In the genomic region with DNA sequence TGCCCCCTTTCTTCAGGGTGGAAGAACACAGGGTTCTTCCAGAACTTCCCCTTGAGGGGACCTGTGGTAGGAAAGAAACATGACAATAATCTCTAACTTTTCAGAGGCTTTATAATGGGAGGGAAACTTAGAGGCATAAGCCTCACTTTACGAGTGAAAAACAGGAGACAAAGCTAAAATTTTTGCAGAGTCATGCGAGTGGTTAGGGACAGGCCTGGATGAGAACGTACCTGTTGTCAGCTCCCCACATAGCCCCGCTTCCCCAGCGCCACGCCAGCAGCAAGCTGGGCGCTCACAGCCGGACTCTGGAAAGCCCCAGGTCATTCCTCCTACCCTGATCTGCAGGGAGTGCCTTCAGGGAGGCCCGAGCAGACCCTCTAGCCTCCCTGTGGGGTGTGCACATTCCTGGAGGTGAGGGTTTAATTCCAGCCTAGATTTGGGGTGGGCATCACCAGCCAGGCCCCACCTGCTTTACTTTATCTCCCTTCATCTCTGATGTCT, we compare ENCODE assay signal across 16 cellular contexts. TPM values are rescaled to one million over a fixed set of nuclear protein-coding genes. Genes with fewer than 3 reads are reported as not detected.
A peak's percentile ranks its signal among the peaks of the same experiment; 100 is the strongest.
DNase-seq lines count a peak whose midpoint lies in the region; ATAC-seq, FAIRE-seq and TF ChIP-seq lines count a peak whose summit lies in the region.
"Had no signal": no experiment of that assay in that cellular context is flagged by ENCODE, and none has a peak within 500 bp of the region (broad histone marks: within the 10 kb centered on the region; RNA-seq: fewer than 3 reads in every experiment).

No MANE protein-coding gene starts in this region.

- no peak overlapping the region for H3K9ac ChIP-seq in HepG2 (ENCODE audit: insufficient read depth, low read depth, low read length)

- H3K36me3 ChIP-seq in HepG2 (replicated peaks in 1 of 2; ENCODE audit: control insufficient read depth in 1 of 2, insufficient read depth in 2 of 2, low read length in 2 of 2) (no peaks in the 10 kb centered on the region; a peak in 1 of 5 replicates), stomach (no peaks in the 10 kb centered on the region)
- H3K36me3 ChIP-seq: colonic mucosa, thoracic aorta had no signal

- peak overlapping the region; percentile 65 for H3K27ac Mint-ChIP-seq in activated CD4-positive, alpha-beta T cell treated with anti-CD3 and anti-CD28 coated beads for 36 hours
- H3K27ac Mint-ChIP-seq in T-cell = peak overlapping the region; percentile 57 to 82
- H3K27ac Mint-ChIP-seq: activated naive CD8-positive, alpha-beta T cell had no signal

- H4K20me1 ChIP-seq in HepG2 (ENCODE audit: insufficient read depth, low read length) = peaks cover 37% of the 10 kb centered on the region

- in situ Hi-C loops in HepG2 (cut with HindIII; ENCODE audit: extremely low pct_ligation_motif_present, low pct_unique_long_range_greater_than_20kb) = no loop called here

- no peak for ATAC-seq in activated CD4-positive, alpha-beta T cell treated with anti-CD3 and anti-CD28 coated beads for 36 hours
- ATAC-seq in T-cell (replicated peaks in 1 of 4) = no peak
- ATAC-seq in HepG2 = no peak

- FAIRE-seq in HepG2 (lab: Jason Lieb, UNC) (no peak), GM19239 (lab: Jason Lieb, UNC) (no peak)
- FAIRE-seq: D721Med, keratinocyte had no signal

- no peak overlapping the region for H3K4me2 ChIP-seq in HepG2 (ENCODE audit: low read depth, low read length)

- H3K4me3 Mint-ChIP-seq in activated CD4-positive, alpha-beta T cell treated with anti-CD3 and anti-CD28 coated beads for 36 hours = no peak overlapping the region
- H3K4me3 Mint-ChIP-seq in T-cell = peak overlapping the region in 1 of 3 donors; percentile 80
- H3K4me3 Mint-ChIP-seq: activated naive CD8-positive, alpha-beta T cell had no signal

- no peak overlapping the region for H3K27ac ChIP-seq in HepG2 (ENCODE audit: extremely low read length, insufficient read depth, low read length)
- peak overlapping the region; percentile 83 to 90 (median 85) for H3K27ac ChIP-seq in stomach

- H3K9me3 ChIP-seq in HepG2 (ENCODE audit: low read length) = no peaks in the 10 kb centered on the region
- H3K9me3 ChIP-seq in stomach = no peaks in the 10 kb centered on the region
- H3K9me3 ChIP-seq: colonic mucosa, thoracic aorta had no signal

- H3K4me1 ChIP-seq in HepG2 (ENCODE audit: insufficient read depth, low read length) (peaks cover 79% of the 10 kb centered on the region), stomach (peaks cover 52 to 86% (median 69%) of the 10 kb centered on the region in 4 donors)

- TF ChIP-seq CTCF in HepG2 (CRISPR knock-in tag; IDR thresholded peaks at IDR 0.05) = no peak
- TF ChIP-seq CTCF in stomach (IDR thresholded peaks at IDR 0.05) = no peak

- WGBS in HepG2 (ENCODE audit: low lambda C conversion rate) = 93% methylated on average over 9 of the region's 9 CpGs
- 73 to 89% (median 78%) methylated on average over 9 of the region's 9 CpGs for WGBS in stomach, 5 donors

- TF ChIP-seq RAD21 in HepG2 (CRISPR knock-in tag; IDR thresholded peaks at IDR 0.05) = no peak

- POLR2A ChIA-PET in activated CD4-positive, alpha-beta T cell treated with anti-CD3 and anti-CD28 coated beads for 36 hours (lab: Charles Lee) = no interaction called here
- POLR2A ChIA-PET in T-cell (lab: Charles Lee) (no interaction called here), HepG2 (lab: Yijun Ruan, JAX) (interaction anchor here (0.6 to 1.3 kb wide), 2 partner anchors 9 to 53 kb away, joined by 3 read pairs; no protein-coding TSS in a partner anchor)

- TF ChIP-seq EP300 in HepG2 (IDR thresholded peaks at IDR 0.05; ENCODE audit: low read depth in 2 of 2, low read length in 2 of 2) = no peak
- TF ChIP-seq EP300 in HepG2 (CRISPR knock-in tag; IDR thresholded peaks at IDR 0.05; ENCODE audit: borderline replicate concordance) = no peak
- no peak for TF ChIP-seq EP300 in stomach (IDR thresholded peaks at IDR 0.05)

- no peak for TF ChIP-seq POLR2A in HepG2 (IDR thresholded peaks at IDR 0.05; ENCODE audit: insufficient read depth in 1 of 2, low read depth in 2 of 2, low read length in 2 of 2)
- TF ChIP-seq POLR2A in stomach (IDR thresholded peaks at IDR 0.05) = no peak

- DNase-seq in activated CD4-positive, alpha-beta T cell treated with anti-CD3 and anti-CD28 coated beads for 36 hours = no peak
- DNase-seq in activated CD4-positive, alpha-beta T cell treated with anti-CD3 and anti-CD28 coated beads, Interleukin-2, amount 50 U/mL, for 4 hours = no peak
- DNase-seq in T-cell (no peak), HepG2 (ENCODE audit: low spot score) (no peak), stomach (no peak), GM19239 (ENCODE audit: insufficient read length, low spot score) (no peak), UCSD-AML1 (lab: John Stamatoyannopoulos, UW; ENCODE audit: unreplicated experiment) (no peak), DMS53 (lab: John Stamatoyannopoulos, UW) (no peak)
- DNase-seq: activated CD8-positive, alpha-beta memory T cell treated with anti-CD3 and anti-CD28 coated beads for 24 hours; colonic mucosa; NCI-H2029 treated with DMSO at 0.1 percent for 48 hours; NCI-H774 had no signal

- no peaks in the 10 kb centered on the region for H3K9me3 Mint-ChIP-seq in activated CD4-positive, alpha-beta T cell treated with anti-CD3 and anti-CD28 coated beads for 36 hours (ENCODE audit: low read depth)
- no peaks in the 10 kb centered on the region for H3K9me3 Mint-ChIP-seq in T-cell

- H3K27me3 Mint-ChIP-seq in activated CD4-positive, alpha-beta T cell treated with anti-CD3 and anti-CD28 coated beads for 36 hours = no peaks in the 10 kb centered on the region
- peaks cover 0 to 2% of the 10 kb centered on the region in 2 donors for H3K27me3 Mint-ChIP-seq in T-cell
- H3K27me3 Mint-ChIP-seq: activated naive CD8-positive, alpha-beta T cell had no signal

- no TSS peak for BruUV-seq in HepG2 (replicated peaks; lab: Mats Ljungman, UMichigan)

- H2AFZ ChIP-seq in HepG2 (ENCODE audit: low read length) = no peak overlapping the region

- H3K4me3 ChIP-seq in HepG2 (replicated peaks in 1 of 3; ENCODE audit: insufficient read depth in 1 of 3, low read depth in 2 of 3, low read length in 3 of 3) (no peak overlapping the region), stomach (no peak overlapping the region)
- H3K4me3 ChIP-seq: colonic mucosa, thoracic aorta had no signal

- H3K27me3 ChIP-seq in HepG2 (ENCODE audit: control insufficient read depth in 1 of 2, insufficient read depth in 2 of 2, low read length in 2 of 2) (no peaks in the 10 kb centered on the region), stomach (no peaks in the 10 kb centered on the region)
- H3K27me3 ChIP-seq: colonic mucosa had no signal

- peaks cover 96% of the 10 kb centered on the region for H3K79me2 ChIP-seq in HepG2 (ENCODE audit: insufficient read depth, low read length)

- intact Hi-C loops in activated CD4-positive, alpha-beta T cell treated with anti-CD3 and anti-CD28 coated beads for 36 hours (cut with DNase I, micrococcal nuclease) = loop anchor here (5.0 kb wide), 3 partner anchors 36 to 51 kb away; no protein-coding TSS in a partner anchor
- intact Hi-C loops in HepG2 (cut with micrococcal nuclease; ENCODE audit: unreplicated experiment) = no loop called here
- intact Hi-C loops in stomach (cut with DNase I; ENCODE audit: low total_unique reads) = no loop called here

- CTCF ChIA-PET in activated CD4-positive, alpha-beta T cell treated with anti-CD3 and anti-CD28 coated beads for 36 hours (lab: Charles Lee) = interaction anchor here (0.7 to 2.7 kb wide), 7 partner anchors 10 to 130 kb away, joined by 3 to 12 read pairs (median 6); a partner anchor contains a TSS
- CTCF ChIA-PET in T-cell (lab: Charles Lee) (interaction anchor here in 1 of 2 donors (0.5 to 2.3 kb wide), 2 partner anchors 49 to 198 kb away, joined by 3 to 8 read pairs; no protein-coding TSS in a partner anchor), HepG2 (lab: Yijun Ruan, JAX; ENCODE audit: low intra/inter-chr PET ratio, low total read pairs) (no interaction called here)

- peaks cover 44% of the 10 kb centered on the region for H3K4me1 Mint-ChIP-seq in activated CD4-positive, alpha-beta T cell treated with anti-CD3 and anti-CD28 coated beads for 36 hours
- H3K4me1 Mint-ChIP-seq in T-cell = peaks cover 43 to 49% (median 46%) of the 10 kb centered on the region in 3 donors

- H3K36me3 Mint-ChIP-seq in activated CD4-positive, alpha-beta T cell treated with anti-CD3 and anti-CD28 coated beads for 36 hours (ENCODE audit: low read depth) = no peaks in the 10 kb centered on the region
- H3K36me3 Mint-ChIP-seq in T-cell = no peaks in the 10 kb centered on the region
- H3K36me3 Mint-ChIP-seq: activated naive CD8-positive, alpha-beta T cell had no signal

TF ChIP-seq in HepG2, 621 proteins besides CTCF, POLR2A, EP300 and RAD21 (continues in another document):
- no peak for TF ChIP-seq RFX5 (IDR thresholded peaks at IDR 0.05; ENCODE audit: low read depth, low read length)
- TF ChIP-seq MAFK (conservative IDR thresholded peaks at IDR 0.05 in 1 of 2, IDR thresholded peaks at IDR 0.05 in 1 of 2; ENCODE audit: low read length in 2 of 2) = peak; percentile 11 to 14; a peak in 1 of 4 replicates

RNA-seq across cellular contexts. Expression of a gene that starts 53.6 kb away (rescaled TPM):
- total RNA-seq in activated CD4-positive, alpha-beta T cell treated with anti-CD3 and anti-CD28 coated beads for 36 hours = under 1 TPM in 1 of 2 experiments, not detected in 1; 0.21 TPM
- total RNA-seq in T-cell = under 1 TPM in 3 of 5 donors, not detected in 2; 0.13 to 0.47 (median 0.26) TPM
- total RNA-seq in HepG2 (2016; rRNA removed; fragmentation: Illumina TruSeq; extraction: Trizol) = 9.1 and 9.3 TPM in 2 replicates
- 0.62 and 0.71 TPM in 2 replicates for total RNA-seq in HepG2 (2016; cell fraction: cytosol; rRNA removed; fragmentation: Illumina TruSeq; extraction: Trizol; ENCODE audit: low read depth)
- total RNA-seq in HepG2 (2016; cell fraction: insoluble cytoplasmic fraction; rRNA removed; fragmentation: Illumina TruSeq; extraction: Trizol) = 8.4 and 10.2 TPM in 2 replicates
- 1.7 and 2.0 TPM in 2 replicates for total RNA-seq in HepG2 (2016; cell fraction: membrane; rRNA removed; fragmentation: Illumina TruSeq; extraction: Trizol)
- total RNA-seq in HepG2 (2016; cell fraction: nucleus; rRNA removed; fragmentation: Illumina TruSeq; extraction: Trizol) = 7.0 and 9.0 TPM in 2 replicates
- polyA plus RNA-seq in HepG2 (2011; rRNA removed) = 9.8 and 12.1 TPM in 2 replicates
- polyA plus RNA-seq in HepG2 (2011; cell fraction: cytosol; rRNA removed) = 7.9 and 13.1 TPM in 2 replicates
- 32.0 and 36.9 TPM in 2 replicates for polyA plus RNA-seq in HepG2 (2011; cell fraction: nucleus; rRNA removed)
- 5.5 and 7.8 TPM in 2 replicates for polyA plus RNA-seq in HepG2 (2012)
- polyA plus RNA-seq in HepG2 (2016; cell fraction: cytosol; fragmentation: Illumina TruSeq; extraction: Trizol; ENCODE audit: low read depth) = 0.62 and 0.71 TPM in 2 replicates
- 7.5 and 8.7 TPM in 2 replicates for polyA plus RNA-seq in HepG2 (2016; cell fraction: insoluble cytoplasmic fraction; fragmentation: Illumina TruSeq; extraction: Trizol; ENCODE audit: low read depth)
- 1.4 and 1.6 TPM in 2 replicates for polyA plus RNA-seq in HepG2 (2016; cell fraction: membrane; fragmentation: Illumina TruSeq; extraction: Trizol; ENCODE audit: low read depth)
- polyA plus RNA-seq in HepG2 (2016; cell fraction: nucleus; fragmentation: Illumina TruSeq; extraction: Trizol; ENCODE audit: insufficient read depth, low read depth) = 12.5 and 13.2 TPM in 2 replicates
- 0.56 and 16.0 TPM in 2 replicates for polyA minus RNA-seq in HepG2 (2011; rRNA and poly(A)+ RNA removed; ENCODE audit: low replicate concordance)
- 5.1 and 5.6 TPM in 2 replicates for polyA minus RNA-seq in HepG2 (2011; cell fraction: cytosol; rRNA and poly(A)+ RNA removed)
- 11.2 and 12.2 TPM in 2 replicates for polyA minus RNA-seq in HepG2 (2011; cell fraction: nucleus; rRNA and poly(A)+ RNA removed)
- total RNA-seq in stomach = 100 to 1,000 TPM in 1 of 5 donors, 10 to 100 TPM in 3, 1 to 10 TPM in 1; 5.0 to 110 (median 27.2) TPM
- 10 to 100 TPM; 13.0 to 34.2 (median 21.0) TPM for polyA plus RNA-seq in stomach

Comparison
In these comparisons a context has a peak if more than half of its experiments do, and no peak if none do; other contexts are left out.
1. intact Hi-C loops: an anchor here in activated CD4-positive, alpha-beta T cell treated with anti-CD3 and anti-CD28 coated beads for 36 hours (5.0 kb wide); none called in HepG2 and stomach.